In genomic region chr10:43859016-43859525, GRCh38 we compare ENCODE assay signal across 18 cellular contexts.
DNase-seq lines count a peak whose midpoint lies in the region; ATAC-seq, FAIRE-seq and TF ChIP-seq lines count a peak whose summit lies in the region.
"Had no signal": no experiment of that assay in that cellular context is flagged by ENCODE, and none has a peak within 500 bp of the region (broad histone marks: within the 10 kb centered on the region; RNA-seq: fewer than 3 reads in every experiment).

No MANE protein-coding gene starts in this region.

- H3K9me3 ChIP-seq in left ventricle myocardium inferior (replicated peaks), result no peaks in the 10 kb centered on the region
- H3K9me3 ChIP-seq in IMR-90 (ENCODE audit: control insufficient read depth, insufficient read depth, low read length), result no peaks in the 10 kb centered on the region
- no peaks in the 10 kb centered on the region for H3K9me3 ChIP-seq in H1 (ENCODE audit: insufficient read depth in 2 of 2, low read depth in 1 of 2, low read length in 1 of 2)
- H3K9me3 ChIP-seq in trophoblast cell (ENCODE audit: insufficient read depth, low read depth, low read length), result no peaks in the 10 kb centered on the region
- H3K9me3 ChIP-seq in smooth muscle cell (replicated peaks; ENCODE audit: low read depth), result no peaks in the 10 kb centered on the region
- H3K9me3 ChIP-seq: BLaER1 treated with 17β-estradiol and CSF1 and Interleukin-3, amounts not matched to agents 10 nM and 100 nM had no signal

- peaks cover 52% of the 10 kb centered on the region for H3K4me1 ChIP-seq in left ventricle myocardium inferior
- peaks cover 19% of the 10 kb centered on the region for H3K4me1 ChIP-seq in IMR-90 (ENCODE audit: control insufficient read depth, insufficient read depth, low read length)
- H3K4me1 ChIP-seq in H1 (replicated peaks in 1 of 4; ENCODE audit: control insufficient read depth in 3 of 4, insufficient read depth in 4 of 4, low read length in 3 of 4), result no peaks in the 10 kb centered on the region; a peak in 1 of 7 replicates
- H3K4me1 ChIP-seq in trophoblast cell (ENCODE audit: control insufficient read depth in 1 of 2, insufficient read depth in 2 of 2, low read length in 2 of 2), result peaks cover 18 to 19% of the 10 kb centered on the region in 2 experiments
- H3K4me1 ChIP-seq in smooth muscle cell (ENCODE audit: low read depth), result peaks cover 8% of the 10 kb centered on the region

- peak overlapping the region; percentile 18; the same call in 1 of the 2 replicates for H2AK5ac ChIP-seq in IMR-90 (ENCODE audit: low read depth, low read length)
- no peak overlapping the region for H2AK5ac ChIP-seq in H1 (ENCODE audit: low read depth, low read length)
- H2AK5ac ChIP-seq in trophoblast cell (ENCODE audit: low read length), result no peak overlapping the region

- H2BK120ac ChIP-seq in IMR-90 (ENCODE audit: low read depth, low read length) (peak overlapping the region; percentile 20), H1 (replicated peaks; ENCODE audit: low read depth, low read length) (no peak overlapping the region), trophoblast cell (ENCODE audit: insufficient read depth, low read length, poor library complexity) (no peak overlapping the region)

- H4K5ac ChIP-seq in IMR-90 (ENCODE audit: low read depth, low read length), result no peak overlapping the region
- no peak overlapping the region for H4K5ac ChIP-seq in H1 (ENCODE audit: insufficient read length, low read depth, low read length)

- H3K4me3 ChIP-seq in left ventricle myocardium inferior (no peak overlapping the region), IMR-90 (ENCODE audit: insufficient read depth, low read depth, low read length) (no peak overlapping the region), H1 (ENCODE audit: extremely low read depth in 1 of 4, insufficient read depth in 2 of 4, low read depth in 3 of 4, low read length in 4 of 4) (no peak overlapping the region), trophoblast cell (ENCODE audit: low read depth, low read length) (no peak overlapping the region), smooth muscle cell (no peak overlapping the region)
- H3K4me3 ChIP-seq: BLaER1 treated with 17β-estradiol and CSF1 and Interleukin-3, amounts not matched to agents 10 nM and 100 nM; GM12878 had no signal

- no peak for FAIRE-seq in H1 (lab: Jason Lieb, UNC)
- FAIRE-seq: GM12878, HTR-8/SVneo had no signal

- H3K27ac ChIP-seq in left ventricle myocardium inferior (replicated peaks) (peak overlapping the region; percentile 56), IMR-90 (ENCODE audit: insufficient read depth, low read length) (no peak overlapping the region), H1 (ENCODE audit: low read depth, low read length) (no peak overlapping the region), trophoblast cell (ENCODE audit: low read depth, low read length) (no peak overlapping the region), smooth muscle cell (ENCODE audit: low read depth) (no peak overlapping the region)
- H3K27ac ChIP-seq: BLaER1 treated with 17β-estradiol and CSF1 and Interleukin-3, amounts not matched to agents 10 nM and 100 nM had no signal

- TF ChIP-seq POLR2A in IMR-90 (IDR thresholded peaks at IDR 0.05; ENCODE audit: low read depth, low read length) (no peak), H1 (IDR thresholded peaks at IDR 0.05; ENCODE audit: control extremely low read depth in 1 of 2, low read depth in 2 of 2, low read length in 2 of 2) (no peak)

- H2BK12ac ChIP-seq in H1 (ENCODE audit: low read depth, low read length), result no peak overlapping the region
- H2BK12ac ChIP-seq in trophoblast cell (ENCODE audit: low read length), result peak overlapping the region; percentile 77

- H3K79me2 ChIP-seq in H1 (ENCODE audit: control insufficient read depth in 1 of 2, insufficient read depth in 2 of 2, low read length in 2 of 2) (no peaks in the 10 kb centered on the region), trophoblast cell (ENCODE audit: control insufficient read depth, insufficient read depth, low read length, poor library complexity) (peaks cover 1% of the 10 kb centered on the region), smooth muscle cell (ENCODE audit: low read depth) (no peaks in the 10 kb centered on the region)

- in situ Hi-C loops in IMR-90 (cut with MboI; ENCODE audit: low sequenced_read_pairs), result no loop called here

- no peak overlapping the region for H2AK9ac ChIP-seq in IMR-90 (replicated peaks; ENCODE audit: low read depth, low read length, poor library complexity)

- CTCF ChIA-PET in IMR-90 (lab: Yijun Ruan, JAX) (no interaction called here), H1 (lab: Charles Lee; ENCODE audit: partially characterized antibody) (no interaction called here)

- POLR2A ChIA-PET in IMR-90 (lab: Charles Lee; ENCODE audit: unreplicated experiment) (no interaction called here), H1 (lab: Charles Lee; ENCODE audit: partially characterized antibody) (no interaction called here)

- TF ChIP-seq RAD21 in IMR-90 (IDR thresholded peaks at IDR 0.05; ENCODE audit: low read length), result no peak
- TF ChIP-seq RAD21 in H1 (IDR thresholded peaks at IDR 0.05 in 1 of 2, conservative IDR thresholded peaks at IDR 0.05 in 1 of 2; ENCODE audit: low read depth in 2 of 2, low read length in 2 of 2), result no peak

- WGBS in IMR-90 (ENCODE audit: extremely low coverage in 2 of 2, insufficient read length in 1 of 2), 2 experiments, result 95% methylated on average over 3 of the region's 6 CpGs; no CpG with 5 or more reads in 1 of the 2 experiments
- 87% methylated on average over 6 of the region's 6 CpGs; no CpG with 5 or more reads in 1 of the 2 experiments for whole genome bisulfite sequencing in H1 (ENCODE audit: extremely low coverage in 1 of 2, insufficient coverage in 1 of 2, insufficient read length in 1 of 2, insufficient replicate concordance in 2 of 2, low coverage in 1 of 2, low lambda C conversion rate in 2 of 2, missing lambda C conversion rate in 1 of 2), 2 experiments
- WGBS in trophoblast cell (ENCODE audit: extremely low coverage, insufficient coverage, insufficient read length), result no CpG with 5 or more reads among the region's 6 CpGs
- WGBS in smooth muscle cell (ENCODE audit: low lambda C conversion rate), result 97% methylated on average over 6 of the region's 6 CpGs

- no TSS peak for BruUV-seq in IMR-90 (replicated peaks; lab: Mats Ljungman, UMichigan)

- H3K9me1 ChIP-seq in IMR-90 (ENCODE audit: insufficient read depth, low read length), result peaks cover 15% of the 10 kb centered on the region

- TF ChIP-seq EP300 in H1 (IDR thresholded peaks at IDR 0.05; ENCODE audit: borderline replicate concordance in 1 of 2, low read depth in 2 of 2, low read length in 2 of 2), result no peak

- intact Hi-C loops in left ventricle myocardium inferior (cut with micrococcal nuclease) (loop anchor here (10.0 kb wide), 1 partner anchor 164 kb away; no protein-coding TSS in a partner anchor), cardiac septum (cut with DNase I) (no loop called here), IMR-90 (cut with micrococcal nuclease) (no loop called here)

- ATAC-seq in IMR-90 (ENCODE audit: low read depth), result no peak
- no peak for ATAC-seq in left lobe of liver
- ATAC-seq: CD8-positive, alpha-beta T cell; GM12878 had no signal

- no peak overlapping the region for H2BK5ac ChIP-seq in IMR-90 (ENCODE audit: low read depth, low read length, poor library complexity, severe bottlenecking)
- no peak overlapping the region for H2BK5ac ChIP-seq in H1 (ENCODE audit: low read depth, low read length)
- H2BK5ac ChIP-seq in trophoblast cell (ENCODE audit: low read depth, low read length, poor library complexity), result no peak overlapping the region

- H4K8ac ChIP-seq in IMR-90 (ENCODE audit: low read depth in 2 of 2, low read length in 2 of 2) (no peak overlapping the region), H1 (ENCODE audit: extremely low read depth, insufficient read depth, low read length) (no peak overlapping the region), trophoblast cell (ENCODE audit: low read depth, low read length) (no peak overlapping the region)

- no peak overlapping the region for H4K12ac ChIP-seq in trophoblast cell (ENCODE audit: low read depth, low read length)

- dilution Hi-C loops in IMR-90 (cut with HindIII; ENCODE audit: low sequenced_read_pairs, unreplicated experiment), result no loop called here

- 0 out of 2 replicates have a peak overlapping the region, but pooled peaks have one; percentile 2 for H3K18ac ChIP-seq in IMR-90 (ENCODE audit: low read depth, low read length)
- H3K18ac ChIP-seq in H1 (ENCODE audit: extremely low read depth, low read length), result no peak overlapping the region
- H3K18ac ChIP-seq in trophoblast cell (ENCODE audit: low read length), result no peak overlapping the region

- H3K36me3 ChIP-seq in left ventricle myocardium inferior (no peaks in the 10 kb centered on the region), IMR-90 (ENCODE audit: control insufficient read depth, insufficient read depth, low read length) (no peaks in the 10 kb centered on the region), H1 (ENCODE audit: control insufficient read depth in 2 of 4, insufficient read depth in 4 of 4, low read length in 3 of 4) (no peaks in the 10 kb centered on the region), trophoblast cell (ENCODE audit: control insufficient read depth in 1 of 2, insufficient read depth in 2 of 2, low read length in 2 of 2) (no peaks in the 10 kb centered on the region), smooth muscle cell (ENCODE audit: low read depth) (no peaks in the 10 kb centered on the region)
- H3K36me3 ChIP-seq: BLaER1 treated with 17β-estradiol and CSF1 and Interleukin-3, amounts not matched to agents 10 nM and 100 nM had no signal

- DNase-seq in left ventricle myocardium inferior (no peak), cardiac septum (ENCODE audit: low spot score) (no peak), IMR-90 (no peak), H1 (ENCODE audit: low read depth in 1 of 2, low spot score in 2 of 2) (peak in 1 of 2 experiments; percentile 6), trophoblast cell (no peak), smooth muscle cell (lab: John Stamatoyannopoulos, UW; ENCODE audit: unreplicated experiment) (no peak), left lobe of liver (ENCODE audit: low spot score) (no peak)
- no peak for DNase-seq in stimulated activated CD4-positive, alpha-beta T cell treated with anti-CD3 and anti-CD28 coated beads, Interleukin-4, amount 100 ng/mL, for 4 hours
- DNase-seq: 8988T; Calu3; CD8-positive, alpha-beta T cell; DND-41; EL; GOT3; H9 had no signal

- no peak overlapping the region for H3K4me2 ChIP-seq in IMR-90 (ENCODE audit: low read depth, low read length)
- H3K4me2 ChIP-seq in H1 (ENCODE audit: insufficient read depth in 1 of 2, low read depth in 2 of 2, low read length in 2 of 2), result no peak overlapping the region
- no peak overlapping the region for H3K4me2 ChIP-seq in trophoblast cell (ENCODE audit: low read length)
- H3K4me2 ChIP-seq in smooth muscle cell, result no peak overlapping the region
- H3K4me2 ChIP-seq: BLaER1 treated with 17β-estradiol and CSF1 and Interleukin-3, amounts not matched to agents 10 nM and 100 nM had no signal

- H3K9ac ChIP-seq in IMR-90 (ENCODE audit: low read depth, low read length) (no peak overlapping the region), H1 (replicated peaks in 1 of 4; ENCODE audit: extremely low read depth in 1 of 4, low read depth in 3 of 4, low read length in 3 of 4) (no peak overlapping the region), trophoblast cell (ENCODE audit: low read length) (no peak overlapping the region), smooth muscle cell (ENCODE audit: low read depth) (no peak overlapping the region)
- H3K9ac ChIP-seq: BLaER1 treated with 17β-estradiol and CSF1 and Interleukin-3, amounts not matched to agents 10 nM and 100 nM had no signal

- H4K20me1 ChIP-seq in IMR-90 (ENCODE audit: insufficient read depth, low read length), result no peaks in the 10 kb centered on the region
- no peaks in the 10 kb centered on the region for H4K20me1 ChIP-seq in H1 (replicated peaks in 1 of 2; ENCODE audit: control insufficient read depth in 1 of 2, insufficient read depth in 2 of 2, low read length in 2 of 2)
- H4K20me1 ChIP-seq in smooth muscle cell (ENCODE audit: low read depth), result no peaks in the 10 kb centered on the region
- H4K20me1 ChIP-seq: BLaER1 treated with 17β-estradiol and CSF1 and Interleukin-3, amounts not matched to agents 10 nM and 100 nM had no signal

- no peak overlapping the region for H2AFZ ChIP-seq in IMR-90 (replicated peaks; ENCODE audit: low read length, poor library complexity)
- H2AFZ ChIP-seq in H1 (ENCODE audit: low read length), result no peak overlapping the region
- H2AFZ ChIP-seq in trophoblast cell (ENCODE audit: insufficient read depth, low read length, poor library complexity), result no peak overlapping the region
- no peak overlapping the region for H2AFZ ChIP-seq in smooth muscle cell (ENCODE audit: low read depth)

- H3K14ac ChIP-seq in IMR-90 (replicated peaks; ENCODE audit: low read depth, low read length), result no peak overlapping the region
- no peak overlapping the region for H3K14ac ChIP-seq in H1 (ENCODE audit: insufficient read length)
- peak overlapping the region; percentile 28 for H3K14ac ChIP-seq in trophoblast cell (ENCODE audit: low read length)

- H3K4ac ChIP-seq in IMR-90 (ENCODE audit: low read depth, low read length), result peak overlapping the region; percentile 14
- H3K4ac ChIP-seq in H1 (replicated peaks; ENCODE audit: insufficient read length, low read depth, low read length), result no peak overlapping the region
- H3K4ac ChIP-seq in trophoblast cell (ENCODE audit: low read depth, low read length), result no peak overlapping the region

- peak overlapping the region; percentile 30; the same call in 1 of the 2 replicates for H4K91ac ChIP-seq in IMR-90 (ENCODE audit: insufficient read depth, low read depth, low read length)
- H4K91ac ChIP-seq in H1 (replicated peaks; ENCODE audit: insufficient read length, low read length), result no peak overlapping the region
- peak overlapping the region; percentile 41 for H4K91ac ChIP-seq in trophoblast cell (ENCODE audit: low read depth, low read length)

- H3K79me1 ChIP-seq in IMR-90 (ENCODE audit: low read depth in 1 of 2, low read length in 2 of 2), result 0 out of 4 replicates have a peak, but pooled peaks cover 0 to under 1% of the 10 kb centered on the region in 2 experiments
- no peaks in the 10 kb centered on the region for H3K79me1 ChIP-seq in H1 (ENCODE audit: low read depth, low read length)
- H3K79me1 ChIP-seq in trophoblast cell (ENCODE audit: low read length), result peaks cover 22% of the 10 kb centered on the region

- no peak for TF ChIP-seq CTCF in left ventricle myocardium inferior (IDR thresholded peaks at IDR 0.05; ENCODE audit: borderline replicate concordance)
- TF ChIP-seq CTCF in IMR-90 (conservative IDR thresholded peaks at IDR 0.05; ENCODE audit: low read depth, low read length), result no peak
- no peak for TF ChIP-seq CTCF in H1 (IDR thresholded peaks at IDR 0.05; ENCODE audit: control extremely low read depth in 1 of 3, insufficient read depth in 1 of 3, low read depth in 1 of 3, low read length in 3 of 3)
- no peak for TF ChIP-seq CTCF in smooth muscle cell (IDR thresholded peaks at IDR 0.05; ENCODE audit: borderline replicate concordance, insufficient read depth, poor library complexity, severe bottlenecking)

- H2BK20ac ChIP-seq in IMR-90 (ENCODE audit: low read depth, low read length) (peak overlapping the region; percentile 69; the same call in 1 of the 2 replicates), H1 (ENCODE audit: low read length) (no peak overlapping the region)

- no peaks in the 10 kb centered on the region for H3F3A ChIP-seq in smooth muscle cell (ENCODE audit: low read depth)

- H3K56ac ChIP-seq in IMR-90 (ENCODE audit: extremely low read depth, insufficient read depth, low read length), result no peak overlapping the region
- H3K56ac ChIP-seq in H1 (replicated peaks; ENCODE audit: insufficient read length, low read depth, low read length), result no peak overlapping the region

- H3K23ac ChIP-seq in IMR-90 (ENCODE audit: low read depth, low read length), result no peak overlapping the region
- H3K23ac ChIP-seq in H1 (ENCODE audit: insufficient read length), result no peak overlapping the region
- no peak overlapping the region for H3K23ac ChIP-seq in trophoblast cell (ENCODE audit: low read length)

- H3K27me3 ChIP-seq in left ventricle myocardium inferior (ENCODE audit: low read depth) (no peaks in the 10 kb centered on the region), IMR-90 (ENCODE audit: control insufficient read depth, insufficient read depth, low read length) (no peaks in the 10 kb centered on the region), H1 (replicated peaks in 1 of 4; ENCODE audit: control insufficient read depth in 3 of 4, extremely low read depth in 1 of 4, insufficient read depth in 3 of 4, low read length in 3 of 4) (no peaks in the 10 kb centered on the region), trophoblast cell (ENCODE audit: insufficient read depth, low read length) (no peaks in the 10 kb centered on the region), smooth muscle cell (ENCODE audit: low read depth) (no peaks in the 10 kb centered on the region)
- H3K27me3 ChIP-seq: BLaER1 treated with 17β-estradiol and CSF1 and Interleukin-3, amounts not matched to agents 10 nM and 100 nM had no signal

- no peaks in the 10 kb centered on the region; the same call in 1 of the 2 replicates for H3K23me2 ChIP-seq in H1 (ENCODE audit: low read depth, low read length)

- H2BK15ac ChIP-seq in IMR-90 (ENCODE audit: low read depth, low read length) (peak overlapping the region; percentile 23; the same call in 1 of the 3 replicates), H1 (ENCODE audit: low read length) (no peak overlapping the region)
